In genomic region chr13:28685114-28685513, GRCh38 we compare ENCODE assay signal across 1 cellular context.
TF ChIP-seq lines count a peak whose summit lies in the region.

No MANE protein-coding gene starts in this region.

TF ChIP-seq in GM23338, 12 proteins besides CTCF, POLR2A, EP300 and RAD21:
- TF ChIP-seq ETS1 (IDR thresholded peaks at IDR 0.05), result no peak
- no peak for TF ChIP-seq ZNF462 (CRISPR knock-in tag; IDR thresholded peaks at IDR 0.05)
- no peak for TF ChIP-seq REST (IDR thresholded peaks at IDR 0.05; ENCODE audit: unreplicated experiment)
- TF ChIP-seq EZH2 (IDR thresholded peaks at IDR 0.05; ENCODE audit: low read depth, unreplicated experiment), result no peak
- no peak for TF ChIP-seq JUNB (IDR thresholded peaks at IDR 0.05; ENCODE audit: unreplicated experiment)
- no peak for TF ChIP-seq NANOG (IDR thresholded peaks at IDR 0.05; ENCODE audit: borderline replicate concordance)
- no peak for TF ChIP-seq CREB1 (CRISPR knock-in tag; IDR thresholded peaks at IDR 0.05; ENCODE audit: low read depth)
- TF ChIP-seq EZH2phosphoT487 (IDR thresholded peaks at IDR 0.05; ENCODE audit: unreplicated experiment), result no peak
- TF ChIP-seq ZNF114 (CRISPR knock-in tag; IDR thresholded peaks at IDR 0.05), result no peak
- TF ChIP-seq STAT1 (IDR thresholded peaks at IDR 0.05; ENCODE audit: unreplicated experiment), result no peak
- TF ChIP-seq POLR2AphosphoS5 (IDR thresholded peaks at IDR 0.05; ENCODE audit: low read depth), result no peak
